Comparison of ENCODE assay signal across 2 cellular contexts in genomic region chr17:50848039-50848438, GRCh38.
TF ChIP-seq lines count a peak whose summit lies in the region.

No MANE protein-coding gene starts in this region.

TF ChIP-seq in SK-N-SH, 30 proteins besides CTCF, POLR2A, EP300 and RAD21:
- TF ChIP-seq YY1 (IDR thresholded peaks at IDR 0.05; ENCODE audit: low read depth) = no peak
- no peak for TF ChIP-seq USF2 (IDR thresholded peaks at IDR 0.05; ENCODE audit: borderline replicate concordance, low read depth, low read length)
- no peak for TF ChIP-seq SMC3 (IDR thresholded peaks at IDR 0.05; ENCODE audit: low read depth, low read length)
- TF ChIP-seq CHD2 (IDR thresholded peaks at IDR 0.05; ENCODE audit: low read length, partially characterized antibody) = no peak
- TF ChIP-seq MEF2A (IDR thresholded peaks at IDR 0.05; ENCODE audit: borderline replicate concordance, low read depth) = no peak
- no peak for TF ChIP-seq RFX5 (IDR thresholded peaks at IDR 0.05; ENCODE audit: low read length)
- TF ChIP-seq IRF3 (IDR thresholded peaks at IDR 0.05; ENCODE audit: low read depth, low read length) = no peak
- no peak for TF ChIP-seq MXI1 (IDR thresholded peaks at IDR 0.05; ENCODE audit: low read depth, low read length)
- no peak for TF ChIP-seq RCOR1 (IDR thresholded peaks at IDR 0.05; ENCODE audit: low read length)
- TF ChIP-seq TAF1 (IDR thresholded peaks at IDR 0.05; ENCODE audit: borderline replicate concordance, low read depth, low read length) = no peak

TF ChIP-seq in SK-N-SH treated with all-trans-retinoic acid at 6 μM for 48 hours, 23 proteins besides CTCF, POLR2A, EP300 and RAD21:
- TF ChIP-seq RARB (CRISPR knock-in tag; IDR thresholded peaks at IDR 0.05) (no peak), ZNF70 (CRISPR knock-in tag; IDR thresholded peaks at IDR 0.05) (no peak), ZFP30 (CRISPR knock-in tag; IDR thresholded peaks at IDR 0.05) (no peak), CSDC2 (CRISPR knock-in tag; IDR thresholded peaks at IDR 0.05) (no peak), ZC3H10 (CRISPR knock-in tag; IDR thresholded peaks at IDR 0.05) (no peak), SNAI2 (CRISPR knock-in tag; IDR thresholded peaks at IDR 0.05) (no peak), POU6F1 (CRISPR knock-in tag; IDR thresholded peaks at IDR 0.05; ENCODE audit: borderline replicate concordance, low read depth) (no peak), GLIS3 (CRISPR knock-in tag; IDR thresholded peaks at IDR 0.05) (no peak), PPARA (CRISPR knock-in tag; IDR thresholded peaks at IDR 0.05; ENCODE audit: borderline replicate concordance) (no peak), OSR1 (CRISPR knock-in tag; IDR thresholded peaks at IDR 0.05) (no peak), CSRNP3 (CRISPR knock-in tag; IDR thresholded peaks at IDR 0.05) (no peak), TOX (CRISPR knock-in tag; IDR thresholded peaks at IDR 0.05; ENCODE audit: borderline replicate concordance) (no peak), ZFP3 (CRISPR knock-in tag; IDR thresholded peaks at IDR 0.05) (no peak), CREB5 (CRISPR knock-in tag; IDR thresholded peaks at IDR 0.05; ENCODE audit: low read depth) (no peak), TSHZ2 (CRISPR knock-in tag; IDR thresholded peaks at IDR 0.05) (no peak), ESRRG (CRISPR knock-in tag; IDR thresholded peaks at IDR 0.05) (no peak), PATZ1 (CRISPR knock-in tag; IDR thresholded peaks at IDR 0.05; ENCODE audit: borderline replicate concordance) (no peak), ZNF8 (CRISPR knock-in tag; IDR thresholded peaks at IDR 0.05) (no peak)
